ENCODE assay signal across 11 cellular contexts in the genomic region with DNA sequence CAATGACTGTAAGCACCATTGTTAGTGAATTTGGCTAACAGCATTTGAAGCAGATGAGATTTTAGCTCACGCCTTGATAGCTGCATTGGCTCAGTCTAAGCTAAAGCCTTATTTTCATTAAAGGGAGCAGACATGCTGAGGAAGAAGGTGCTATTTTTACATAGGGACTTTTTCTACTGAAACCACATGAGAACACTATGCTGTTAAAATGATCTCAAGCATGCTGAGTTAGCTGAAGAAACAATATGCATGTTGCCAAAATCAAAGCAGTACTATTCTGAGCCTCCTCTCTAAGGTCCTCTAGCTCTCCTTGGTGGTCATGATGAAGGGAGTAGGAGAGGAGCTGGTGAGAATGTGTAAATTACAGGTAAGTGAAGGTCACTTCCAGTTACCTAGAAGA.
A peak's percentile ranks its signal among the peaks of the same experiment; 100 is the strongest.
DNase-seq lines count a peak whose midpoint lies in the region; ATAC-seq and TF ChIP-seq lines count a peak whose summit lies in the region.
"Had no signal": no experiment of that assay in that cellular context is flagged by ENCODE, and none has a peak within 500 bp of the region (broad histone marks: within the 10 kb centered on the region; RNA-seq: fewer than 3 reads in every experiment).

No MANE protein-coding gene starts in this region.

- in situ Hi-C loops in astrocyte of the spinal cord (cut with HindIII; ENCODE audit: low sequenced_read_pairs): no loop called here

- POLR2A ChIA-PET in CD8-positive, alpha-beta memory T cell (lab: Charles Lee): no interaction called here

- peak overlapping the region in 1 of 11 experiments; percentile 33; a peak in 1 of 22 replicates for H3K9ac ChIP-seq in BLaER1 treated with 17β-estradiol and CSF1 and Interleukin-3, amounts not matched to agents 10 nM and 100 nM
- H3K9ac ChIP-seq in trophoblast cell (ENCODE audit: low read length): no peak overlapping the region

- H4K91ac ChIP-seq in trophoblast cell (ENCODE audit: low read depth, low read length): no peak overlapping the region

- no peak overlapping the region for H2AK5ac ChIP-seq in trophoblast cell (ENCODE audit: low read length)

- H3K27ac ChIP-seq in BLaER1 treated with 17β-estradiol and CSF1 and Interleukin-3, amounts not matched to agents 10 nM and 100 nM: peak overlapping the region in 1 of 11 experiments; percentile 0; a peak in 2 of 22 replicates
- no peak overlapping the region for H3K27ac ChIP-seq in trophoblast cell (ENCODE audit: low read depth, low read length)
- H3K27ac ChIP-seq in CD8-positive, alpha-beta memory T cell (ENCODE audit: low read depth, low read length): no peak overlapping the region
- H3K27ac ChIP-seq: brain microvascular endothelial cell had no signal

- no CpG with 5 or more reads among the region's 1 CpG for WGBS in trophoblast cell (ENCODE audit: extremely low coverage, insufficient coverage, insufficient read length)

- no peaks in the 10 kb centered on the region for H3K36me3 ChIP-seq in BLaER1 treated with 17β-estradiol and CSF1 and Interleukin-3, amounts not matched to agents 10 nM and 100 nM
- no peaks in the 10 kb centered on the region for H3K36me3 ChIP-seq in trophoblast cell (ENCODE audit: control insufficient read depth in 1 of 2, insufficient read depth in 2 of 2, low read length in 2 of 2)
- H3K36me3 ChIP-seq in CD8-positive, alpha-beta memory T cell (ENCODE audit: insufficient read depth, low read length): no peaks in the 10 kb centered on the region
- H3K36me3 ChIP-seq: brain microvascular endothelial cell had no signal

- no peak overlapping the region for H3K18ac ChIP-seq in trophoblast cell (ENCODE audit: low read length)

- peaks cover 7 to 17% of the 10 kb centered on the region in 2 donors for H3K27me3 Mint-ChIP-seq in CD8-positive, alpha-beta memory T cell
- H3K27me3 Mint-ChIP-seq: stimulated activated naive CD8-positive, alpha-beta T cell treated with anti-CD3 and anti-CD28 coated beads, Interleukin-15, amount 100 ng/mL, for 72 hours had no signal

- H2BK120ac ChIP-seq in trophoblast cell (ENCODE audit: insufficient read depth, low read length, poor library complexity): no peak overlapping the region

- H3K27me3 ChIP-seq in BLaER1 treated with 17β-estradiol and CSF1 and Interleukin-3, amounts not matched to agents 10 nM and 100 nM: no peaks in the 10 kb centered on the region
- no peaks in the 10 kb centered on the region for H3K27me3 ChIP-seq in trophoblast cell (ENCODE audit: insufficient read depth, low read length)
- no peaks in the 10 kb centered on the region for H3K27me3 ChIP-seq in CD8-positive, alpha-beta memory T cell (ENCODE audit: insufficient read depth, low read length, poor library complexity, severe bottlenecking)
- H3K27me3 ChIP-seq: brain microvascular endothelial cell had no signal

- H4K12ac ChIP-seq in trophoblast cell (ENCODE audit: low read depth, low read length): no peak overlapping the region

- peak; percentile 47 for DNase-seq in astrocyte of the spinal cord (ENCODE audit: low read depth, low spot score)
- no peak for DNase-seq in trophoblast cell
- DNase-seq in CD8-positive, alpha-beta memory T cell: no peak
- no peak for DNase-seq in NCI-H510A treated with DMSO at 0.1 percent for 48 hours (lab: John Stamatoyannopoulos, UW)
- no peak for DNase-seq in activated CD4-positive, alpha-beta T cell treated with anti-CD3 and anti-CD28 coated beads, Interleukin-2, amount 50 U/mL, for 1 hour
- DNase-seq: brain microvascular endothelial cell; NCI-H446; stimulated activated naive CD8-positive, alpha-beta T cell treated with anti-CD3 and anti-CD28 coated beads, Interleukin-15, amount 100 ng/mL, for 72 hours had no signal

- no peak overlapping the region for H3K27ac Mint-ChIP-seq in CD8-positive, alpha-beta memory T cell
- H3K27ac Mint-ChIP-seq: stimulated activated naive CD8-positive, alpha-beta T cell treated with anti-CD3 and anti-CD28 coated beads, Interleukin-15, amount 100 ng/mL, for 72 hours had no signal

- no peak overlapping the region for H3K23ac ChIP-seq in trophoblast cell (ENCODE audit: low read length)

- H3K4me1 Mint-ChIP-seq in CD8-positive, alpha-beta memory T cell: peaks cover 0 to 3% (median 0%) of the 10 kb centered on the region in 3 donors
- H3K4me1 Mint-ChIP-seq: stimulated activated naive CD8-positive, alpha-beta T cell treated with anti-CD3 and anti-CD28 coated beads, Interleukin-15, amount 100 ng/mL, for 72 hours had no signal

- no peak overlapping the region for H3K14ac ChIP-seq in trophoblast cell (ENCODE audit: low read length)

- H3K4me1 ChIP-seq in BLaER1 treated with 17β-estradiol and CSF1 and Interleukin-3, amounts not matched to agents 10 nM and 100 nM: peaks cover 5 to 16% (median 9%) of the 10 kb centered on the region in 10 experiments; a peak in 15 of 20 replicates
- no peaks in the 10 kb centered on the region for H3K4me1 ChIP-seq in trophoblast cell (ENCODE audit: control insufficient read depth in 1 of 2, insufficient read depth in 2 of 2, low read length in 2 of 2)
- H3K4me1 ChIP-seq in CD8-positive, alpha-beta memory T cell (ENCODE audit: insufficient read depth, low read length): no peaks in the 10 kb centered on the region

- no peaks in the 10 kb centered on the region for H3K79me2 ChIP-seq in trophoblast cell (ENCODE audit: control insufficient read depth, insufficient read depth, low read length, poor library complexity)

- no peaks in the 10 kb centered on the region for H3K36me3 Mint-ChIP-seq in CD8-positive, alpha-beta memory T cell

- no peak overlapping the region for H2BK12ac ChIP-seq in trophoblast cell (ENCODE audit: low read length)

- H3K4me3 ChIP-seq in BLaER1 treated with 17β-estradiol and CSF1 and Interleukin-3, amounts not matched to agents 10 nM and 100 nM: no peak overlapping the region
- no peak overlapping the region for H3K4me3 ChIP-seq in astrocyte of the spinal cord (ENCODE audit: low read depth, low read length)
- H3K4me3 ChIP-seq in trophoblast cell (ENCODE audit: low read depth, low read length): no peak overlapping the region
- H3K4me3 ChIP-seq in CD8-positive, alpha-beta memory T cell (ENCODE audit: low read length): no peak overlapping the region

- ATAC-seq in GM19397 (IDR thresholded peaks at IDR 0.05; ENCODE audit: unreplicated experiment) (peak; percentile 92), HG03045 (IDR thresholded peaks at IDR 0.05; ENCODE audit: unreplicated experiment) (peak; percentile 88)
- ATAC-seq: stimulated activated naive CD8-positive, alpha-beta T cell treated with anti-CD3 and anti-CD28 coated beads, Interleukin-15, amount 100 ng/mL, for 72 hours had no signal

- no peaks in the 10 kb centered on the region for H4K20me1 ChIP-seq in BLaER1 treated with 17β-estradiol and CSF1 and Interleukin-3, amounts not matched to agents 10 nM and 100 nM

- no peak overlapping the region for H2AFZ ChIP-seq in trophoblast cell (ENCODE audit: insufficient read depth, low read length, poor library complexity)

- peaks cover 6 to 20% (median 15%) of the 10 kb centered on the region in 11 experiments for H3K9me3 ChIP-seq in BLaER1 treated with 17β-estradiol and CSF1 and Interleukin-3, amounts not matched to agents 10 nM and 100 nM (replicated peaks in 1 of 11)
- no peaks in the 10 kb centered on the region for H3K9me3 ChIP-seq in trophoblast cell (ENCODE audit: insufficient read depth, low read depth, low read length)
- H3K9me3 ChIP-seq in CD8-positive, alpha-beta memory T cell (ENCODE audit: low read length): no peaks in the 10 kb centered on the region

- H3K79me1 ChIP-seq in trophoblast cell (ENCODE audit: low read length): no peaks in the 10 kb centered on the region

- no peak for TF ChIP-seq CTCF in astrocyte of the spinal cord (IDR thresholded peaks at IDR 0.05; ENCODE audit: low read depth, low read length)

- no peak overlapping the region for H2BK5ac ChIP-seq in trophoblast cell (ENCODE audit: low read depth, low read length, poor library complexity)

- H3K4me3 Mint-ChIP-seq in CD8-positive, alpha-beta memory T cell: no peak overlapping the region
- H3K4me3 Mint-ChIP-seq: stimulated activated naive CD8-positive, alpha-beta T cell treated with anti-CD3 and anti-CD28 coated beads, Interleukin-15, amount 100 ng/mL, for 72 hours had no signal

- no peak overlapping the region for H3K4ac ChIP-seq in trophoblast cell (ENCODE audit: low read depth, low read length)

- no peak overlapping the region for H4K8ac ChIP-seq in trophoblast cell (ENCODE audit: low read depth, low read length)

- peak overlapping the region; percentile 1 to 65 (median 23); a peak in 15 of 22 replicates for H3K4me2 ChIP-seq in BLaER1 treated with 17β-estradiol and CSF1 and Interleukin-3, amounts not matched to agents 10 nM and 100 nM
- H3K4me2 ChIP-seq in trophoblast cell (ENCODE audit: low read length): no peak overlapping the region

- CTCF ChIA-PET in CD8-positive, alpha-beta memory T cell (lab: Charles Lee): no interaction called here

- H3K9me3 Mint-ChIP-seq in CD8-positive, alpha-beta memory T cell: peaks cover 0 to 2% (median 0%) of the 10 kb centered on the region in 5 donors
- H3K9me3 Mint-ChIP-seq: stimulated activated naive CD8-positive, alpha-beta T cell treated with anti-CD3 and anti-CD28 coated beads, Interleukin-15, amount 100 ng/mL, for 72 hours had no signal
